8 cellular contexts compared by ENCODE assay signal in the genomic region with DNA sequence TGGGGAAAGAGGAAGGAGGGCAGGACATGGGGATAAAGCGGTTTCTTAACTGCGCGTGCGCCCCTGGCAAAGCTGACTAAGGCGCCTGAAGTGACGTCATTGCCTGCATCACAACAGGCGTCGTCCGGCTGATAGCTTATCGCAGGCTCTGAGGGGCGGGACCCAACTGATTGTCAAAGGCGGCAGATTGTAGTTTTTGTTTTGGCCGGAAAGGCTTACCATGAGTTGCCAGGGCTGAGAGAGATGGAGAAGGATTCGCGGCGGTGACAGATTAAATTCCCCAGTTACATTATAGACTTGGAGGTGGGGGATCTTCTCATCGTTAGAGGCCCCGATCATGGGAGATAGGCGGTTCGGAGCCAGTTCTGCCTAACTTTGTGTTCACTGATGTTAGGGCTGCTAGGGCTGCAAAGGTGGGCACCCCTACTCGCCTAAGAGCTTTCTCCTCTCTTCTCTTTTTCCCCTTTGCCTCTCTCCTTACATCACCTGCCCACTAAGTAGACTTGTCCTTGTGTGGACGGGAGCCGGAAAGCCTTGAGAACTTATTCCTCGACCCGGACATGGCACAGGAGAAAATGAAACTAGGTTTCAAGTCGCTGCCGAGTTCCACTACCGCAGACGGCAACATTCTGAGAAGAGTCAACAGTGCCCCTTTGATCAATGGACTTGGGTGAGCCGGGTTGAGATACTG. TPM values are rescaled to one million over a fixed set of nuclear protein-coding genes. Genes with fewer than 3 reads are reported as not detected.
DNase-seq lines count a peak whose midpoint lies in the region; ATAC-seq, FAIRE-seq and TF ChIP-seq lines count a peak whose summit lies in the region.

No MANE protein-coding gene starts in this region.

- peak; percentile 91 for FAIRE-seq in kidney (lab: Jason Lieb, UNC)

- TF ChIP-seq POLR2A in GM19099 (IDR thresholded peaks at IDR 0.05; ENCODE audit: extremely low read depth, insufficient read length, low read depth) = peak; percentile 44

- H3K9me3 ChIP-seq in kidney (ENCODE audit: control insufficient read depth in 1 of 2, low read length in 2 of 2) = no peaks in the 10 kb centered on the region

- peak; percentile 91 for ATAC-seq in HG03354 (IDR thresholded peaks at IDR 0.05; ENCODE audit: poor library complexity, severe bottlenecking, unreplicated experiment)

- intact Hi-C loops in kidney (cut with DNase I) = no loop called here

- DNase-seq in AML-193 (lab: John Stamatoyannopoulos, UW) = peak; percentile 76
- DNase-seq in NCI-H446 (lab: John Stamatoyannopoulos, UW) = peak; percentile 63 to 89
- peak; percentile 76 for DNase-seq in activated CD4-positive, CD25-positive, alpha-beta regulatory T cell treated with anti-CD3 and anti-CD28 coated beads, Interleukin-2, amount 50 U/mL, for 72 hours
- DNase-seq in cerebellum (ENCODE audit: low spot score) = peak; percentile 87
- DNase-seq in kidney = peak; percentile 94
- peak; percentile 62 to 63 for DNase-seq in stimulated activated CD4-positive, alpha-beta T cell treated with anti-CD3 and anti-CD28 coated beads, Interleukin-15, amount 100 ng/mL, for 1 hour (ENCODE audit: low read depth in 1 of 2, low spot score in 1 of 2)

- no peaks in the 10 kb centered on the region for H3K4me1 ChIP-seq in kidney (ENCODE audit: control insufficient read depth in 1 of 2, insufficient read depth in 1 of 2, low read depth in 1 of 2, low read length in 2 of 2)

- TF ChIP-seq CTCF in kidney (IDR thresholded peaks at IDR 0.05; ENCODE audit: borderline replicate concordance, extremely low read depth, insufficient read depth) = no peak

- H3K27ac ChIP-seq in kidney (ENCODE audit: low read depth in 2 of 2, low read length in 2 of 2) = peak overlapping the region; percentile 76 to 96

- H3K36me3 ChIP-seq in kidney (ENCODE audit: control insufficient read depth in 1 of 2, insufficient read depth in 2 of 2, low read length in 2 of 2) = no peaks in the 10 kb centered on the region

- H3K4me3 ChIP-seq in kidney (ENCODE audit: low read length in 2 of 2) = peak overlapping the region; percentile 96

- peak overlapping the region; percentile 78 to 87 for H3K9ac ChIP-seq in kidney (ENCODE audit: low read length in 2 of 2)

RNA-seq across cellular contexts. Expression of a gene that starts 10.2 kb away (rescaled TPM):
- 11.7 TPM for total RNA-seq in cerebellum
- 23.2 TPM for total RNA-seq in kidney
- polyA plus RNA-seq in kidney (ENCODE audit: insufficient read depth, low read depth, low replicate concordance) = 17.2 TPM

Comparison
In these comparisons a context has a peak if more than half of its experiments do, and no peak if none do; other contexts are left out.
1. Peak in every context shown above with its lines: DNase-seq, ATAC-seq, H3K4me3 ChIP-seq and H3K27ac ChIP-seq.